1 cellular context compared by ENCODE assay signal in genomic region chr18:36035253-36035652, GRCh38.
TF ChIP-seq lines count a peak whose summit lies in the region.

No MANE protein-coding gene starts in this region.

TF ChIP-seq in GM23338, 12 proteins besides CTCF, POLR2A, EP300 and RAD21 (continued from another document):
- TF ChIP-seq EZH2 (IDR thresholded peaks at IDR 0.05; ENCODE audit: low read depth, unreplicated experiment) (no peak), STAT1 (IDR thresholded peaks at IDR 0.05; ENCODE audit: unreplicated experiment) (no peak), POLR2AphosphoS5 (IDR thresholded peaks at IDR 0.05; ENCODE audit: low read depth) (no peak), ETS1 (IDR thresholded peaks at IDR 0.05) (no peak), NANOG (IDR thresholded peaks at IDR 0.05; ENCODE audit: borderline replicate concordance) (no peak)
